1 cellular context compared by ENCODE assay signal in the genomic region with DNA sequence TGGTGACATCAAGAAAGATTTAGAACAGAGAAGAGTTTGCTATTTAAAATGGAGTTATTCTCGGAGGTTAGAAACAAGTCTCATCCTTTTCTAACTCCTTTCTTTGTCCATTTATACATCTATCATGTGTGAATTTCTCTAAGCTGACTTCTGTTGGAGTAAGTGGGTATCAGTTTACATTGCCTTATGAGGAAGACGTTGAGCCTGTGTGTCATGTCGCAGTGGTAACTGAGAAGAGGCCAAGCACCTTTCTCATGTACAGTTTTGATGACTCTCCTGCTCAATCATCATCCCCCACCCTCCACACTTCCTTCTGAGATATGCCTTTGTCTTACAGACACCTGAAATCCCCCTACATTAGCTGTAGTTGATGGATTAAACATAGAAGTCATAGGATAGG.
TF ChIP-seq lines count a peak whose summit lies in the region.

No MANE protein-coding gene starts in this region.

TF ChIP-seq in IMR-90, 13 proteins besides CTCF, POLR2A, EP300 and RAD21:
- TF ChIP-seq, protein P1, sequence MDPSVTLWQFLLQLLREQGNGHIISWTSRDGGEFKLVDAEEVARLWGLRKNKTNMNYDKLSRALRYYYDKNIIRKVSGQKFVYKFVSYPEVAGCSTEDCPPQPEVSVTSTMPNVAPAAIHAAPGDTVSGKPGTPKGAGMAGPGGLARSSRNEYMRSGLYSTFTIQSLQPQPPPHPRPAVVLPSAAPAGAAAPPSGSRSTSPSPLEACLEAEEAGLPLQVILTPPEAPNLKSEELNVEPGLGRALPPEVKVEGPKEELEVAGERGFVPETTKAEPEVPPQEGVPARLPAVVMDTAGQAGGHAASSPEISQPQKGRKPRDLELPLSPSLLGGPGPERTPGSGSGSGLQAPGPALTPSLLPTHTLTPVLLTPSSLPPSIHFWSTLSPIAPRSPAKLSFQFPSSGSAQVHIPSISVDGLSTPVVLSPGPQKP (IDR thresholded peaks at IDR 0.05; ENCODE audit: borderline replicate concordance, low read depth, low read length) = no peak
- TF ChIP-seq MXI1 (IDR thresholded peaks at IDR 0.05; ENCODE audit: borderline replicate concordance, low read depth, low read length) (no peak), USF2 (IDR thresholded peaks at IDR 0.05; ENCODE audit: low read depth, low read length) (no peak), MAFK (IDR thresholded peaks at IDR 0.05; ENCODE audit: low read depth, low read length) (no peak), BHLHE40 (IDR thresholded peaks at IDR 0.05; ENCODE audit: low read depth, low read length) (no peak), CEBPB (IDR thresholded peaks at IDR 0.05; ENCODE audit: low read depth, low read length) (no peak), MAZ (IDR thresholded peaks at IDR 0.05; ENCODE audit: borderline replicate concordance, low read depth, low read length) (no peak), SMC3 (IDR thresholded peaks at IDR 0.05; ENCODE audit: low read depth, low read length) (no peak), RCOR1 (IDR thresholded peaks at IDR 0.05; ENCODE audit: insufficient replicate concordance, low read length) (no peak), FOS (IDR thresholded peaks at IDR 0.05; ENCODE audit: low read depth, low read length) (no peak), RFX5 (IDR thresholded peaks at IDR 0.05; ENCODE audit: low read depth, low read length) (no peak)
TF ChIP-seq in IMR-90: peak in this region for 0.
